8 cellular contexts compared by ENCODE assay signal in genomic region chr14:91252901-91253794, GRCh38. TPM values are rescaled to one million over a fixed set of nuclear protein-coding genes. Genes with fewer than 3 reads are reported as not detected.
DNase-seq lines count a peak whose midpoint lies in the region; TF ChIP-seq lines count a peak whose summit lies in the region.

No MANE protein-coding gene starts in this region.

- no peaks in the 10 kb centered on the region for H3K9me3 ChIP-seq in mammary epithelial cell (replicated peaks; ENCODE audit: insufficient read depth, low read length)

- DNase-seq in stimulated activated CD4-positive, alpha-beta T cell treated with anti-CD3 and anti-CD28 coated beads, Interleukin-4, amount 100 ng/mL, for 1 hour = peak; percentile 59
- DNase-seq in stimulated activated CD4-positive, alpha-beta T cell treated with anti-CD3 and anti-CD28 coated beads, Interleukin-4, amount 100 ng/mL, for 24 hours = no peak
- peak; percentile 31 for DNase-seq in RWPE1 (ENCODE audit: low spot score)
- no peak for DNase-seq in mammary epithelial cell
- DNase-seq in kidney epithelial cell (ENCODE audit: low read depth) = no peak
- peak; percentile 23 for DNase-seq in stimulated activated naive CD4-positive, alpha-beta T cell treated with Interleukin-2 at 50 U/mL for 16 hours (lab: John Stamatoyannopoulos, UW)
- no peak for DNase-seq in DMS79 treated with DMSO at 0.1 percent for 48 hours (lab: John Stamatoyannopoulos, UW)
- DNase-seq in occipital lobe (lab: John Stamatoyannopoulos, UW) = no peak

- H3K79me2 ChIP-seq in mammary epithelial cell (ENCODE audit: insufficient read depth, low read length) = no peaks in the 10 kb centered on the region

- CTCF ChIA-PET in RWPE1 (lab: Yijun Ruan, JAX) (interaction anchor here (0.7 kb wide), 2 partner anchors 36 to 70 kb away, joined by 3 read pairs; no protein-coding TSS in a partner anchor), mammary epithelial cell (lab: Charles Lee; ENCODE audit: low non-redundant PET) (no interaction called here)

- no peak overlapping the region for H3K9ac ChIP-seq in mammary epithelial cell (ENCODE audit: insufficient read depth, low read length)

- H3K4me3 ChIP-seq in mammary epithelial cell (replicated peaks in 1 of 3; ENCODE audit: insufficient read depth in 1 of 3, low read depth in 2 of 3, low read length in 3 of 3) (peak overlapping the region; percentile 37 to 52 (median 44)), kidney epithelial cell (ENCODE audit: low read depth, low read length) (peak overlapping the region; percentile 47)

- peak overlapping the region; percentile 93 for H3K4me2 ChIP-seq in mammary epithelial cell (ENCODE audit: insufficient read depth, low read depth, low read length)

- H3K36me3 ChIP-seq in mammary epithelial cell (ENCODE audit: insufficient read depth, low read length) (no peaks in the 10 kb centered on the region), kidney epithelial cell (ENCODE audit: control insufficient read depth, insufficient read depth, low read length) (no peaks in the 10 kb centered on the region)

- BruUV-seq in mammary epithelial cell (replicated peaks; lab: Mats Ljungman, UMichigan) = no TSS peak

- intact Hi-C loops in mammary epithelial cell (cut with micrococcal nuclease) = no loop called here

- dilution Hi-C loops in mammary epithelial cell (cut with HindIII; ENCODE audit: low sequenced_read_pairs) = no loop called here

- TF ChIP-seq CTCF in RWPE1 (conservative IDR thresholded peaks at IDR 0.05; ENCODE audit: low read depth) = no peak
- no peak for TF ChIP-seq CTCF in mammary epithelial cell (conservative IDR thresholded peaks at IDR 0.05 in 1 of 2, IDR thresholded peaks at IDR 0.05 in 1 of 2; ENCODE audit: extremely low read depth in 1 of 2, insufficient read depth in 1 of 2, low read depth in 1 of 2, low read length in 2 of 2)
- TF ChIP-seq CTCF in kidney epithelial cell (IDR thresholded peaks at IDR 0.05; ENCODE audit: insufficient read depth, low read length, poor library complexity, severe bottlenecking) = peak; percentile 42

- POLR2A ChIA-PET in RWPE1 (lab: Yijun Ruan, JAX; ENCODE audit: low non-redundant PET) = no interaction called here

- in situ Hi-C loops in mammary epithelial cell (cut with MboI; ENCODE audit: low sequenced_read_pairs in 2 of 2) = no loop called here

- peaks cover 11% of the 10 kb centered on the region for H3K4me1 ChIP-seq in mammary epithelial cell (ENCODE audit: insufficient read depth, low read length)

- no peaks in the 10 kb centered on the region for H3K27me3 ChIP-seq in mammary epithelial cell (ENCODE audit: insufficient read depth, low read length)
- peaks cover 3% of the 10 kb centered on the region for H3K27me3 ChIP-seq in kidney epithelial cell (ENCODE audit: control insufficient read depth, insufficient read depth, low read length)

- 8% methylated on average over 26 of the region's 95 CpGs for whole genome bisulfite sequencing in mammary epithelial cell (ENCODE audit: low coverage, missing lambda C conversion rate)

- peak overlapping the region; percentile 87 for H3K27ac ChIP-seq in RWPE1
- H3K27ac ChIP-seq in mammary epithelial cell (ENCODE audit: insufficient read depth, low read depth, low read length) = no peak overlapping the region

- no peaks in the 10 kb centered on the region for H4K20me1 ChIP-seq in mammary epithelial cell (ENCODE audit: insufficient read depth, low read length)

- H2AFZ ChIP-seq in mammary epithelial cell (ENCODE audit: low read depth, low read length) = peak overlapping the region; percentile 85

RNA-seq across cellular contexts. Expression of gene GPR68, which starts 8.6 kb away (rescaled TPM):
- total RNA-seq in mammary epithelial cell = under 1 TPM in 1 of 2 donors, not detected in 1; 0.83 TPM
- 0.06 TPM for polyA plus RNA-seq in mammary epithelial cell
- polyA minus RNA-seq in mammary epithelial cell = not detected
- total RNA-seq in kidney epithelial cell = 3.4 and 4.7 TPM in 2 replicates
- total RNA-seq in occipital lobe = 5.9 TPM

Comparison
In these comparisons a context has a peak if more than half of its experiments do, and no peak if none do; other contexts are left out.
1. DNase-seq: peak in stimulated activated CD4-positive, alpha-beta T cell treated with anti-CD3 and anti-CD28 coated beads, Interleukin-4, amount 100 ng/mL, for 1 hour (single experiment), RWPE1 (single experiment) and stimulated activated naive CD4-positive, alpha-beta T cell treated with Interleukin-2 at 50 U/mL for 16 hours (single experiment); none in stimulated activated CD4-positive, alpha-beta T cell treated with anti-CD3 and anti-CD28 coated beads, Interleukin-4, amount 100 ng/mL, for 24 hours (single experiment), mammary epithelial cell (single experiment), kidney epithelial cell (single experiment), DMS79 treated with DMSO at 0.1 percent for 48 hours (single experiment) and occipital lobe (single experiment).